29 cellular contexts compared by ENCODE assay signal in the genomic region with DNA sequence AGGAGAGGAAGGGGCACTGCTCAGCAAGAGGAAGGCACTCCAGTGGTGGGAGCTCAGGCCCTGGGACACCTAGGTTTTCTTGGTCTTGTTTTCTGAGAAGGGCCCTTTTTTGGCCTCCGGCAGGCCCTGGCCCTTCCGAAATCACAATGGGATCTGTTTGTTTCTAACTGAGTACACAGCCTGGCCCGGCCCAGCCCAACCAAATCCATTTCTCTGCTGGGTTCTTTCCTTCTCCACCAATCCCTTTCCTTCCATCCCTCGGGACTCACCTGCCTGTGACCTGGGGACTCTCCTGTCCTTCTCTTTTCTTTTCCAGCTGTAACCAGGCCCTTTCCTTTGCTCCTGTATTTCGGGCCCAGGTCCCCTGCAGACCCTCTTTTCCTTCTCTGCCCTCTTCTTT. TPM values are rescaled to one million over a fixed set of nuclear protein-coding genes. Genes with fewer than 3 reads are reported as not detected.
"Had no signal": no experiment of that assay in that cellular context is flagged by ENCODE, and none has a peak within 500 bp of the region (broad histone marks: within the 10 kb centered on the region; RNA-seq: fewer than 3 reads in every experiment).

No MANE protein-coding gene starts in this region.

- H3K4me3 Mint-ChIP-seq: activated CD8-positive, alpha-beta T cell treated with anti-CD3 and anti-CD28 coated beads for 36 hours; activated naive CD8-positive, alpha-beta T cell treated with anti-CD3 and anti-CD28 coated beads, Interleukin-2, amount 10 ng/mL, durations not matched to agents 7 days and 5 days; T-cell had no signal

- DNase-seq: activated CD4-positive, alpha-beta T cell treated with anti-CD3 and anti-CD28 coated beads for 4 hours; activated CD8-positive, alpha-beta memory T cell treated with anti-CD3 and anti-CD28 coated beads, Interleukin-2, amount 50 U/mL, for 4 hours; activated CD8-positive, alpha-beta T cell treated with anti-CD3 and anti-CD28 coated beads for 36 hours; activated naive CD4-positive, alpha-beta T cell treated with anti-CD3 and anti-CD28 coated beads, Interleukin-2, amount 50 U/mL, for 16 hours; activated naive CD8-positive, alpha-beta T cell treated with anti-CD3 and anti-CD28 coated beads, Interleukin-2, amount 10 ng/mL, durations not matched to agents 7 days and 5 days; adrenal gland; anterior cingulate cortex; caudate nucleus; MG63; NCI-H1105; NCI-H1436; NCI-H1694 treated with DMSO at 0.1 percent for 48 hours; NCI-H2029 treated with DMSO at 0.1 percent for 48 hours; NCI-H345; NCI-H510A; NCI-H526 treated with DMSO at 0.1 percent for 48 hours; NCI-H82; OCI-M1; RPMI8226; T-cell; T-helper 2 cell; T1000; WERI-Rb-1 had no signal

- H3K9me3 ChIP-seq: adrenal gland, breast epithelium, MG63 had no signal

- H3K9me3 Mint-ChIP-seq: activated CD8-positive, alpha-beta T cell treated with anti-CD3 and anti-CD28 coated beads for 36 hours; activated naive CD8-positive, alpha-beta T cell treated with anti-CD3 and anti-CD28 coated beads, Interleukin-2, amount 10 ng/mL, durations not matched to agents 7 days and 5 days; T-cell had no signal

- H3K4me1 ChIP-seq: adrenal gland, breast epithelium had no signal

- H3K4me3 ChIP-seq: adrenal gland, breast epithelium, MG63, SK-N-MC had no signal

- H3K4me1 Mint-ChIP-seq: activated naive CD8-positive, alpha-beta T cell treated with anti-CD3 and anti-CD28 coated beads, Interleukin-2, amount 10 ng/mL, durations not matched to agents 7 days and 5 days; T-cell had no signal

- H3K9ac ChIP-seq: KMS-11 had no signal

- H3K36me3 ChIP-seq: adrenal gland, breast epithelium had no signal

- ATAC-seq: activated CD4-positive, CD25-positive, alpha-beta regulatory T cell treated with anti-CD3 and anti-CD28 coated beads, Interleukin-2, amount 50 U/mL, for 24 hours; activated CD8-positive, alpha-beta T cell treated with anti-CD3 and anti-CD28 coated beads for 36 hours; Panc1; Right ventricle myocardium inferior; T-cell had no signal

- H3K27ac ChIP-seq: adrenal gland, breast epithelium, KMS-11, SK-N-MC, WERI-Rb-1 had no signal

- H3K27ac Mint-ChIP-seq: activated CD8-positive, alpha-beta T cell treated with anti-CD3 and anti-CD28 coated beads for 36 hours; activated naive CD8-positive, alpha-beta T cell treated with anti-CD3 and anti-CD28 coated beads, Interleukin-2, amount 10 ng/mL, durations not matched to agents 7 days and 5 days; T-cell had no signal

- H3K27me3 ChIP-seq: adrenal gland, breast epithelium, MG63 had no signal

- H3K36me3 Mint-ChIP-seq: activated naive CD8-positive, alpha-beta T cell treated with anti-CD3 and anti-CD28 coated beads, Interleukin-2, amount 10 ng/mL, durations not matched to agents 7 days and 5 days; T-cell had no signal

RNA-seq across cellular contexts. Expression of a gene that starts 18.6 kb away (rescaled TPM):
- total RNA-seq: activated naive CD8-positive, alpha-beta T cell treated with anti-CD3 and anti-CD28 coated beads, Interleukin-2, amount 10 ng/mL, durations not matched to agents 7 days and 5 days had no signal
